ENCODE assay signal across 33 cellular contexts in the genomic region with DNA sequence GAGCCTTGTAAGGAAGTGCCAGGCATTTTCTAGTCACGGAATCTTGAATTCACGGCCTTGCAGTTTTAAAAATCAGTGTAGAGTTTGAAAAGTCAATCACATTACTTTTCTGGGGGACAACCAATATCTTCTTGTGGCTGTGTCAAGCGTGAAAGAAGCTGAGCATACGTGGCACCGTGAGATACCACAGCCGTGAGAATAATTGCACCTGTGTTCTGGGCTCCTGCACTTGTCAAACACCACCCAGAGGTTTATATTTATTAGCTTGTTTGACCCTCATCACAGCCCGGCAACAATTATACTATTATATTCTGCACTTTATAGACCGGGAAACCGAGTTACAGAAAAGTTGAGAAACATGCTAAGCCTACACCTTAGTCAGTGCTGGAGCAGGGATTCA.
"Had no signal": no experiment of that assay in that cellular context is flagged by ENCODE, and none has a peak within 500 bp of the region (broad histone marks: within the 10 kb centered on the region; RNA-seq: fewer than 3 reads in every experiment).

No MANE protein-coding gene starts in this region.

- H3K36me3 ChIP-seq: adrenal gland, breast epithelium, cardiac muscle cell, colonic mucosa, esophagus squamous epithelium, WERI-Rb-1 had no signal

- FAIRE-seq: endometrium, endothelial cell of umbilical vein, frontal cortex had no signal

- DNase-seq: activated B cell treated with CpG ODN at 0.5 μM for 24 hours; activated CD4-positive, alpha-beta T cell treated with anti-CD3 and anti-CD28 coated beads for 48 hours; activated CD4-positive, alpha-beta T cell treated with anti-CD3 and anti-CD28 coated beads, Interleukin-2, amount 50 U/mL, for 1 hour; activated CD4-positive, alpha-beta T cell treated with anti-CD3 and anti-CD28 coated beads, Interleukin-2, amount 50 U/mL, for 48 hours; activated CD8-positive, alpha-beta memory T cell treated with anti-CD3 and anti-CD28 coated beads for 24 hours; activated CD8-positive, alpha-beta T cell treated with anti-CD3 and anti-CD28 coated beads for 36 hours; activated effector memory CD4-positive, alpha-beta T cell treated with Interleukin-2 at 50 U/mL for 16 hours; activated gamma-delta T cell treated with Interleukin-2 at 50 U/mL for 16 hours; activated naive CD4-positive, alpha-beta T cell treated with Interleukin-2 at 50 U/mL for 16 hours; activated naive CD8-positive, alpha-beta T cell treated with anti-CD3 and anti-CD28 coated beads for 36 hours; activated naive CD8-positive, alpha-beta T cell treated with anti-CD3 and anti-CD28 coated beads, Interleukin-2, amount 50 U/mL, for 24 hours; activated T-cell treated with anti-CD3 and anti-CD28 coated beads, Interleukin-2, amount 50 U/mL, for 4 hours; amygdala; aorta; central memory CD4-positive, alpha-beta T cell; cerebellar nuclear complex; colonic mucosa; effector CD8-positive, alpha-beta T cell; esophagus squamous epithelium; glutamatergic neuron; T-helper 1 cell; T-helper 17 cell; T1000; WERI-Rb-1 had no signal

- ATAC-seq: activated CD4-positive, CD25-positive, alpha-beta regulatory T cell treated with anti-CD3 and anti-CD28 coated beads, Interleukin-2, amount 50 U/mL, for 24 hours; activated CD8-positive, alpha-beta T cell treated with anti-CD3 and anti-CD28 coated beads for 36 hours; activated naive CD8-positive, alpha-beta T cell treated with anti-CD3 and anti-CD28 coated beads, Interleukin-2, amount 50 U/mL, for 24 hours; activated T-cell treated with anti-CD3 and anti-CD28 coated beads, Interleukin-2, amount 50 U/mL, for 4 hours; activated T-helper 17 cell treated with anti-CD3 and anti-CD28 coated beads, Interleukin-2, amount 50 U/mL, for 72 hours; T-helper 17 cell had no signal

- H3K27me3 ChIP-seq: adrenal gland, breast epithelium, cardiac muscle cell, colonic mucosa, esophagus squamous epithelium had no signal

- H3K27ac ChIP-seq: adrenal gland, breast epithelium, cardiac muscle cell, colonic mucosa, epithelial cell of prostate, esophagus squamous epithelium, WERI-Rb-1 had no signal

- H3K9me3 ChIP-seq: adrenal gland, breast epithelium, colonic mucosa, esophagus squamous epithelium had no signal

- H3K4me1 ChIP-seq: adrenal gland, breast epithelium, colonic mucosa had no signal

- H3K4me3 ChIP-seq: adrenal gland, breast epithelium, cardiac muscle cell, colonic mucosa, esophagus squamous epithelium had no signal
